In the genomic region with DNA sequence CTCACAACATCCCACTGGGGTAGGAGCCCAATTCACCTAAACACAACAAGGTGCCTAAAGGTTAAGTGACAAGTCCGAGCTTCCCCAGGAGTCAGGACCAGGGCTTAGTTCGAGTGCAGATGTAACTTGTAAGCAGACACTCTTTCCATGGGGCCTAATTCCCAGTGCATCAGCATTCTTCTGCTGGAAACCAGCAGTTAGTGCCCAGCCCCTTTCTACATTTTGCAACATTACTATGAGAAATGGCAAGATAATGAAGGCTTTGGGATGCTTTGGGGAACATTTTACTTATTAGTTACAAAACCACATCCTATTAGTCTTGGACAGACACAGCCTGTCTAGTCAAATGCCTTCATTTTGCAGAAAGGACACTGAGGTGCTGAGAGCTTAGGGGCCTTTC, we compare ENCODE assay signal across 22 cellular contexts.
DNase-seq lines count a peak whose midpoint lies in the region; ATAC-seq and TF ChIP-seq lines count a peak whose summit lies in the region.
"Had no signal": no experiment of that assay in that cellular context is flagged by ENCODE, and none has a peak within 500 bp of the region (broad histone marks: within the 10 kb centered on the region; RNA-seq: fewer than 3 reads in every experiment).

No MANE protein-coding gene starts in this region.

- no peaks in the 10 kb centered on the region for H3K27me3 ChIP-seq in body of pancreas
- H3K27me3 ChIP-seq in sigmoid colon: no peaks in the 10 kb centered on the region
- H3K27me3 ChIP-seq: cardiac muscle cell, spleen had no signal

- H3K27ac ChIP-seq in body of pancreas (no peak overlapping the region), sigmoid colon (peak overlapping the region in 1 of 4 donors; percentile 62)
- H3K27ac ChIP-seq: cardiac muscle cell, prostate gland, spleen had no signal

- H3K4me3 Mint-ChIP-seq in T-helper 17 cell: no peak overlapping the region
- H3K4me3 Mint-ChIP-seq: activated CD8-positive, alpha-beta memory T cell treated with anti-CD3 and anti-CD28 coated beads, Interleukin-2, amount 10 ng/mL, durations not matched to agents 7 days and 5 days; activated naive CD8-positive, alpha-beta T cell treated with anti-CD3 and anti-CD28 coated beads, Interleukin-2, amount 10 ng/mL, durations not matched to agents 7 days and 5 days; activated T-helper 17 cell treated with anti-CD3 and anti-CD28 coated beads, Interleukin-2, amount 50 U/mL, for 72 hours; neural crest cell had no signal

- WGBS in body of pancreas, 2 donors: 82 to 96% methylated on average over 2 of the region's 2 CpGs
- 85 to 90% methylated on average over 2 of the region's 2 CpGs for WGBS in sigmoid colon, 2 donors

- H3K27me3 Mint-ChIP-seq in T-helper 17 cell: peaks cover 12% of the 10 kb centered on the region
- H3K27me3 Mint-ChIP-seq: activated CD8-positive, alpha-beta memory T cell treated with anti-CD3 and anti-CD28 coated beads, Interleukin-2, amount 10 ng/mL, durations not matched to agents 7 days and 5 days; activated naive CD8-positive, alpha-beta T cell treated with anti-CD3 and anti-CD28 coated beads, Interleukin-2, amount 10 ng/mL, durations not matched to agents 7 days and 5 days; activated T-helper 17 cell treated with anti-CD3 and anti-CD28 coated beads, Interleukin-2, amount 50 U/mL, for 72 hours had no signal

- H3K9me3 ChIP-seq in body of pancreas (no peaks in the 10 kb centered on the region), sigmoid colon (no peaks in the 10 kb centered on the region), T-helper 17 cell (ENCODE audit: control insufficient read depth, low read length, poor library complexity, severe bottlenecking) (no peaks in the 10 kb centered on the region)
- H3K9me3 ChIP-seq: prostate gland, spleen had no signal

- H3K36me3 Mint-ChIP-seq in T-helper 17 cell (ENCODE audit: low read depth): no peaks in the 10 kb centered on the region
- H3K36me3 Mint-ChIP-seq: activated CD8-positive, alpha-beta memory T cell treated with anti-CD3 and anti-CD28 coated beads, Interleukin-2, amount 10 ng/mL, durations not matched to agents 7 days and 5 days; activated naive CD8-positive, alpha-beta T cell treated with anti-CD3 and anti-CD28 coated beads, Interleukin-2, amount 10 ng/mL, durations not matched to agents 7 days and 5 days had no signal

- H3K4me1 Mint-ChIP-seq in T-helper 17 cell: peaks cover 6% of the 10 kb centered on the region
- H3K4me1 Mint-ChIP-seq: activated naive CD8-positive, alpha-beta T cell treated with anti-CD3 and anti-CD28 coated beads, Interleukin-2, amount 10 ng/mL, durations not matched to agents 7 days and 5 days; activated T-helper 17 cell treated with anti-CD3 and anti-CD28 coated beads, Interleukin-2, amount 50 U/mL, for 72 hours had no signal

- H3K27ac Mint-ChIP-seq in T-helper 17 cell: no peak overlapping the region
- H3K27ac Mint-ChIP-seq: activated CD8-positive, alpha-beta memory T cell treated with anti-CD3 and anti-CD28 coated beads, Interleukin-2, amount 10 ng/mL, durations not matched to agents 7 days and 5 days; activated naive CD8-positive, alpha-beta T cell treated with anti-CD3 and anti-CD28 coated beads, Interleukin-2, amount 10 ng/mL, durations not matched to agents 7 days and 5 days; activated T-helper 17 cell treated with anti-CD3 and anti-CD28 coated beads, Interleukin-2, amount 50 U/mL, for 72 hours had no signal

- no peaks in the 10 kb centered on the region for H3K4me1 ChIP-seq in body of pancreas
- H3K4me1 ChIP-seq in sigmoid colon: peaks cover 0 to 38% (median 20%) of the 10 kb centered on the region in 4 donors
- H3K4me1 ChIP-seq: prostate gland had no signal

- H3K4me3 ChIP-seq in body of pancreas (no peak overlapping the region), fibroblast of villous mesenchyme (ENCODE audit: low read depth, low read length) (no peak overlapping the region), sigmoid colon (no peak overlapping the region)
- H3K4me3 ChIP-seq: cardiac muscle cell, prostate gland, spleen had no signal

- TF ChIP-seq POLR2A in body of pancreas (IDR thresholded peaks at IDR 0.05) (no peak), sigmoid colon (IDR thresholded peaks at IDR 0.05) (no peak)

- H3K36me3 ChIP-seq in body of pancreas (replicated peaks in 1 of 2; ENCODE audit: insufficient read depth in 1 of 2, low read depth in 2 of 2): no peaks in the 10 kb centered on the region
- H3K36me3 ChIP-seq in sigmoid colon: peaks cover 0 to 29% (median 5%) of the 10 kb centered on the region in 4 donors
- H3K36me3 ChIP-seq: cardiac muscle cell, prostate gland had no signal

- intact Hi-C loops in body of pancreas (cut with DNase I): no loop called here
- intact Hi-C loops in sigmoid colon (cut with DNase I): no loop called here

- ATAC-seq in body of pancreas: peak; percentile 58
- no peak for ATAC-seq in GM18868 (IDR thresholded peaks at IDR 0.05; ENCODE audit: unreplicated experiment)
- no peak for ATAC-seq in T-helper 17 cell
- no peak for ATAC-seq in HG03520 (IDR thresholded peaks at IDR 0.05; ENCODE audit: unreplicated experiment)
- ATAC-seq: activated CD8-positive, alpha-beta memory T cell treated with anti-CD3 and anti-CD28 coated beads, Interleukin-2, amount 10 ng/mL, durations not matched to agents 7 days and 5 days; activated T-helper 17 cell treated with anti-CD3 and anti-CD28 coated beads, Interleukin-2, amount 50 U/mL, for 72 hours had no signal

- TF ChIP-seq CTCF in AG09319 (IDR thresholded peaks at IDR 0.05; ENCODE audit: low read depth, low read length): no peak
- no peak for TF ChIP-seq CTCF in body of pancreas (IDR thresholded peaks at IDR 0.05)
- no peak for TF ChIP-seq CTCF in fibroblast of villous mesenchyme (IDR thresholded peaks at IDR 0.05; ENCODE audit: insufficient read depth, low read depth, low read length)
- TF ChIP-seq CTCF in sigmoid colon (IDR thresholded peaks at IDR 0.05): no peak

- DNase-seq in AG09319 (ENCODE audit: extremely low read depth, low read depth) (peak; percentile 8), body of pancreas (peak in 1 of 4 donors; percentile 23), fibroblast of villous mesenchyme (ENCODE audit: low read depth) (peak; percentile 87), sigmoid colon (peak; percentile 14), activated T-cell treated with anti-CD3 and anti-CD28 coated beads for 4 hours (no peak), T-helper 17 cell (no peak)
- DNase-seq: ACHN; activated CD4-positive, alpha-beta T cell treated with anti-CD3 and anti-CD28 coated beads for 48 hours; activated CD8-positive, alpha-beta memory T cell treated with anti-CD3 and anti-CD28 coated beads, Interleukin-2, amount 10 ng/mL, durations not matched to agents 7 days and 5 days; activated naive CD8-positive, alpha-beta T cell treated with anti-CD3 and anti-CD28 coated beads, Interleukin-2, amount 10 ng/mL, durations not matched to agents 7 days and 5 days; DND-41; NCI-H1417 treated with DMSO at 0.1 percent for 48 hours; NCI-H526 treated with DMSO at 0.1 percent for 48 hours; stimulated activated CD8-positive, alpha-beta memory T cell treated with anti-CD3 and anti-CD28 coated beads, Interleukin-4, amount 100 ng/mL, for 48 hours; SW 1271 had no signal

- TF ChIP-seq EP300 in sigmoid colon (IDR thresholded peaks at IDR 0.05): no peak

Comparison
In these comparisons a context has a peak if more than half of its experiments do, and no peak if none do; other contexts are left out.
1. DNase-seq: peak in AG09319 (single experiment), fibroblast of villous mesenchyme (single experiment) and sigmoid colon (single experiment); none in activated T-cell treated with anti-CD3 and anti-CD28 coated beads for 4 hours (single experiment) and T-helper 17 cell (0 of 3).